10 cellular contexts compared by ENCODE assay signal in the genomic region with DNA sequence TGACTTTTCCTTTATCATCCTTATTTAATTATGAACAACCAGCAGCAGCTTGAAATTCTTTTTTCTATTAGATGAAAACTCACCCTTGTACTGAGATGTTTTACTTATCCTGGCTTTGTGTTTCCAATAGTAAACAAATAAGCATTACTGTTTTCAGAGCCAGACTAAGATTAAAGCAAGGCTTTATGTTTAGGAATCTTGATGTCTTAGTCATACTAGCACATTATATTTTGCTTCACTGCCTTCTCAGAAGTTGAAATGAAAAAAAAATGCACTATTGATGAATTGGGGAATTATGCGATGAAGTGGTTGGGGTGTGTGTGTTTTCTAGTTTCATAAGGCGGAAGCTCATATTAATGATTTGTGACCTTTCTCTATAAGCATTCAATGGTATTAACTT.
"Had no signal": no experiment of that assay in that cellular context is flagged by ENCODE, and none has a peak within 500 bp of the region (broad histone marks: within the 10 kb centered on the region; RNA-seq: fewer than 3 reads in every experiment).

No MANE protein-coding gene starts in this region.

- H3K4me1 ChIP-seq: HAP-1 had no signal

- DNase-seq: GOT3, H7, H9, HCEC 1CT, HFFc6 had no signal

- H3K36me3 ChIP-seq: HAP-1 had no signal

- FAIRE-seq: H1, H54 had no signal

- ATAC-seq: GM23338, HCT116 had no signal

- H3K4me3 ChIP-seq: GM23338, HAP-1 had no signal

- H2AFZ ChIP-seq: GM23338 had no signal

- H3K4me2 ChIP-seq: GM23338 had no signal

- H3K9me3 ChIP-seq: HAP-1 had no signal
